1 cellular context compared by ENCODE assay signal in the genomic region with DNA sequence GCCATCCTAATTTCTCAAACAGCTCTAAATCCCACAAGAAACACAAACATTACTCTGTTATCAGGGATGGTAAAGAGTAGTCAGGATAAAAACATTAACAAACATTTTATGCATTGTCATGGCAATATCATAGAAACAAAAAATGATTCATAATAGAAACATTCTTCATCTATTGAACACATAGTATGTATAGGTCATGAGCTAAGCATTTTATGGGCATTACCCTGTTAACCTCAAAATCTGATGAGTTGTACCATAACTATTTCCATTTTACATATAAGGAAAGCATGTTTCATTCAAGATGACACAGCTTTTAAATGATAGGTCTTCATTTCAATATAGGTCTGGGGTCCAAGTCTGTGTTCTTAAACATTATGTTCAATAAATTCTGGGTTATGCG.
TF ChIP-seq lines count a peak whose summit lies in the region.

No MANE protein-coding gene starts in this region.

TF ChIP-seq in SK-N-SH, 30 proteins besides CTCF, POLR2A, EP300 and RAD21 (continued from another document):
- TF ChIP-seq REST (IDR thresholded peaks at IDR 0.05; ENCODE audit: low read depth, low read length) = no peak
- no peak for TF ChIP-seq FOXM1 (IDR thresholded peaks at IDR 0.05; ENCODE audit: low read depth)
- TF ChIP-seq SMC3 (IDR thresholded peaks at IDR 0.05; ENCODE audit: low read depth, low read length) = no peak
- TF ChIP-seq MXI1 (IDR thresholded peaks at IDR 0.05; ENCODE audit: low read depth, low read length) = no peak
- no peak for TF ChIP-seq SIN3A (IDR thresholded peaks at IDR 0.05; ENCODE audit: borderline replicate concordance, low read depth, low read length)
- no peak for TF ChIP-seq YY1 (IDR thresholded peaks at IDR 0.05; ENCODE audit: low read depth)
- peak; percentile 51; the same call in 1 of the 2 replicates for TF ChIP-seq MEF2A (IDR thresholded peaks at IDR 0.05; ENCODE audit: borderline replicate concordance, low read depth)
- TF ChIP-seq RXRA (IDR thresholded peaks at IDR 0.05; ENCODE audit: borderline replicate concordance, low read depth) = no peak
- TF ChIP-seq ZBTB33 (IDR thresholded peaks at IDR 0.05; ENCODE audit: borderline replicate concordance, low read depth) = no peak
- TF ChIP-seq TAF1 (IDR thresholded peaks at IDR 0.05; ENCODE audit: borderline replicate concordance, low read depth, low read length) = no peak
- TF ChIP-seq, protein P1, sequence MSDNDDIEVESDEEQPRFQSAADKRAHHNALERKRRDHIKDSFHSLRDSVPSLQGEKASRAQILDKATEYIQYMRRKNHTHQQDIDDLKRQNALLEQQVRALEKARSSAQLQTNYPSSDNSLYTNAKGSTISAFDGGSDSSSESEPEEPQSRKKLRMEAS (IDR thresholded peaks at IDR 0.05; ENCODE audit: low read depth) = no peak
- no peak for TF ChIP-seq RFX5 (IDR thresholded peaks at IDR 0.05; ENCODE audit: low read length)
